Comparison of ENCODE assay signal across 25 cellular contexts in genomic region chr7:76217942-76218566, GRCh38. TPM values are rescaled to one million over a fixed set of nuclear protein-coding genes. Genes with fewer than 3 reads are reported as not detected.
DNase-seq lines count a peak whose midpoint lies in the region; ATAC-seq, FAIRE-seq and TF ChIP-seq lines count a peak whose summit lies in the region.
"Had no signal": no experiment of that assay in that cellular context is flagged by ENCODE, and none has a peak within 500 bp of the region (broad histone marks: within the 10 kb centered on the region; RNA-seq: fewer than 3 reads in every experiment).

No MANE protein-coding gene starts in this region.

- peaks cover 44% of the 10 kb centered on the region for H3K4me1 ChIP-seq in GM23338 (ENCODE audit: insufficient read depth)
- H3K4me1 ChIP-seq in NT2/D1 (ENCODE audit: insufficient read depth, insufficient read length): peaks cover 28% of the 10 kb centered on the region
- no peaks in the 10 kb centered on the region for H3K4me1 ChIP-seq in endodermal cell (ENCODE audit: control insufficient read depth, insufficient read depth, low read length)
- peaks cover 31% of the 10 kb centered on the region for H3K4me1 ChIP-seq in neural progenitor cell

- peak overlapping the region; percentile 17 for H3K27ac Mint-ChIP-seq in GM23338
- no peak overlapping the region for H3K27ac Mint-ChIP-seq in endodermal cell
- H3K27ac Mint-ChIP-seq in neural progenitor cell: no peak overlapping the region

- POLR2A ChIA-PET in HEK293T (lab: Yijun Ruan, JAX): no interaction called here

- no peak for DNase-seq in GM23338 (ENCODE audit: low spot score)
- DNase-seq in NT2/D1 (ENCODE audit: low read depth, low spot score): no peak
- peak; percentile 77 for DNase-seq in endodermal cell
- DNase-seq in neural progenitor cell (ENCODE audit: low spot score): no peak
- DNase-seq in HEK293T (ENCODE audit: extremely low spot score): no peak
- no peak for DNase-seq in NCI-H2107 treated with DMSO at 0.1 percent for 48 hours (lab: John Stamatoyannopoulos, UW; ENCODE audit: unreplicated experiment)
- DNase-seq in GM12891 (ENCODE audit: insufficient read length, low spot score): no peak
- no peak for DNase-seq in HTR-8/SVneo (ENCODE audit: insufficient read length, low spot score)
- DNase-seq: DMS53, EL, HCEC 1CT, MG63, NCI-H1417, NCI-H187 treated with DMSO at 0.1 percent for 48 hours, NCI-H2107, NCI-H226, NCI-H510A treated with DMSO at 0.1 percent for 48 hours, NCI-H82, OCI-M1 had no signal

- peaks cover 14% of the 10 kb centered on the region; the same call in 1 of the 2 replicates for H3F3A ChIP-seq in GM23338 (replicated peaks; ENCODE audit: low read depth)
- H3F3A ChIP-seq in neural progenitor cell (ENCODE audit: low read depth): peaks cover 13% of the 10 kb centered on the region

- no peak for FAIRE-seq in GM12891 (lab: Jason Lieb, UNC)
- FAIRE-seq in HTR-8/SVneo (lab: Jason Lieb, UNC): no peak
- FAIRE-seq: A204.1, D721Med, K562, RCC 7860 had no signal

- no peak for TF ChIP-seq POLR2A in GM12891 (IDR thresholded peaks at IDR 0.05; ENCODE audit: low read depth, low read length)

- H3K4me1 Mint-ChIP-seq in GM23338 (peaks cover 46% of the 10 kb centered on the region), endodermal cell (peaks cover 14% of the 10 kb centered on the region), neural progenitor cell (peaks cover 57% of the 10 kb centered on the region)

- H3K9me2 ChIP-seq in GM23338 (ENCODE audit: insufficient read depth): no peaks in the 10 kb centered on the region

- TF ChIP-seq CTCF in GM23338 (conservative IDR thresholded peaks at IDR 0.05; ENCODE audit: low read depth in 2 of 2): no peak
- no peak for TF ChIP-seq CTCF in endodermal cell (conservative IDR thresholded peaks at IDR 0.05)
- TF ChIP-seq CTCF in neural progenitor cell (IDR thresholded peaks at IDR 0.05): no peak

- peak; percentile 43 for ATAC-seq in GM23338
- ATAC-seq: K562, Right ventricle myocardium inferior had no signal

- H3K4me3 ChIP-seq in GM23338: peak overlapping the region; percentile 0; the same call in 1 of the 2 replicates
- H3K4me3 ChIP-seq in NT2/D1 (ENCODE audit: insufficient read length, low read depth): no peak overlapping the region
- no peak overlapping the region for H3K4me3 ChIP-seq in endodermal cell (ENCODE audit: low read length)
- no peak overlapping the region for H3K4me3 ChIP-seq in neural progenitor cell
- H3K4me3 ChIP-seq: K562, MG63 had no signal

- H3K9me3 Mint-ChIP-seq in GM23338 (no peaks in the 10 kb centered on the region), endodermal cell (no peaks in the 10 kb centered on the region), neural progenitor cell (no peaks in the 10 kb centered on the region)

- H3K36me3 ChIP-seq in GM23338 (ENCODE audit: insufficient read depth) (no peaks in the 10 kb centered on the region), NT2/D1 (ENCODE audit: insufficient read depth, insufficient read length, low read length) (no peaks in the 10 kb centered on the region), endodermal cell (ENCODE audit: control insufficient read depth, insufficient read depth, low read length) (no peaks in the 10 kb centered on the region), neural progenitor cell (no peaks in the 10 kb centered on the region)
- H3K36me3 ChIP-seq: MG63 had no signal

- H3K79me2 ChIP-seq in GM23338 (replicated peaks; ENCODE audit: insufficient read depth) (no peaks in the 10 kb centered on the region), neural progenitor cell (ENCODE audit: low read depth) (no peaks in the 10 kb centered on the region)

- no peaks in the 10 kb centered on the region for H3K36me3 Mint-ChIP-seq in GM23338 (ENCODE audit: low read depth)
- H3K36me3 Mint-ChIP-seq in endodermal cell (ENCODE audit: low read depth): no peaks in the 10 kb centered on the region
- no peaks in the 10 kb centered on the region for H3K36me3 Mint-ChIP-seq in neural progenitor cell

- H3K27me3 Mint-ChIP-seq in GM23338 (ENCODE audit: insufficient read depth, low read depth, poor library complexity) (peaks cover 18% of the 10 kb centered on the region), endodermal cell (ENCODE audit: insufficient read depth) (peaks cover 15% of the 10 kb centered on the region), neural progenitor cell (ENCODE audit: insufficient read depth, low read depth) (peaks cover 28% of the 10 kb centered on the region)

- H3K4me2 ChIP-seq in GM23338 (peak overlapping the region; percentile 70), neural progenitor cell (peak overlapping the region; percentile 22)

- H3K9me3 ChIP-seq in NT2/D1 (ENCODE audit: insufficient read depth, low read length) (no peaks in the 10 kb centered on the region), endodermal cell (ENCODE audit: control insufficient read depth, low read length) (no peaks in the 10 kb centered on the region), neural progenitor cell (ENCODE audit: low read depth) (no peaks in the 10 kb centered on the region)
- H3K9me3 ChIP-seq: MG63 had no signal

- H3K9ac ChIP-seq in NT2/D1 (ENCODE audit: insufficient read length, low read depth) (peak overlapping the region; percentile 32), endodermal cell (ENCODE audit: extremely low read depth, low read length, poor library complexity, severe bottlenecking) (no peak overlapping the region), neural progenitor cell (no peak overlapping the region)

- H2AFZ ChIP-seq in GM23338: peak overlapping the region; percentile 23; the same call in 1 of the 2 replicates
- no peak overlapping the region for H2AFZ ChIP-seq in neural progenitor cell (replicated peaks)

- no peak overlapping the region for H3K4me3 Mint-ChIP-seq in GM23338
- no peak overlapping the region for H3K4me3 Mint-ChIP-seq in endodermal cell
- no peak overlapping the region for H3K4me3 Mint-ChIP-seq in neural progenitor cell

- 60 to 67% methylated on average over 1 to 6 of the region's 6 CpGs for WGBS in endodermal cell (ENCODE audit: insufficient coverage in 1 of 2, insufficient read length in 1 of 2), 2 experiments

- H3K27me3 ChIP-seq in GM23338 (ENCODE audit: insufficient read depth) (no peaks in the 10 kb centered on the region), NT2/D1 (ENCODE audit: insufficient read depth, insufficient read length) (no peaks in the 10 kb centered on the region), endodermal cell (ENCODE audit: control insufficient read depth, insufficient read depth, low read length, poor library complexity, severe bottlenecking) (peaks cover 5% of the 10 kb centered on the region), neural progenitor cell (no peaks in the 10 kb centered on the region)
- H3K27me3 ChIP-seq: MG63 had no signal

- 0 out of 2 replicates have a peak overlapping the region, but pooled peaks have one; percentile 19 for H3K27ac ChIP-seq in GM23338 (ENCODE audit: low read depth)
- H3K27ac ChIP-seq in endodermal cell (ENCODE audit: low read depth, low read length): no peak overlapping the region
- H3K27ac ChIP-seq in neural progenitor cell: no peak overlapping the region
- H3K27ac ChIP-seq: C4-2B had no signal

- CTCF ChIA-PET in HEK293T (lab: Yijun Ruan, JAX): interaction anchor here (0.5 kb wide), 1 partner anchor 17 kb away, joined by 5 read pairs; no protein-coding TSS in a partner anchor

- H4K20me1 ChIP-seq in GM23338 (replicated peaks; ENCODE audit: insufficient read depth) (no peaks in the 10 kb centered on the region), neural progenitor cell (ENCODE audit: low read depth) (no peaks in the 10 kb centered on the region)

TF ChIP-seq in GM23338, 12 proteins besides CTCF, POLR2A, EP300 and RAD21 (continues in another document):
- no peak for TF ChIP-seq EZH2phosphoT487 (IDR thresholded peaks at IDR 0.05; ENCODE audit: unreplicated experiment)

TF ChIP-seq in HEK293T, 16 proteins besides CTCF, POLR2A, EP300 and RAD21 (continues in another document):
- TF ChIP-seq SP1 (IDR thresholded peaks at IDR 0.05): no peak
- TF ChIP-seq TARDBP (IDR thresholded peaks at IDR 0.05): no peak
- no peak for TF ChIP-seq ARNT (IDR thresholded peaks at IDR 0.05)
- TF ChIP-seq HDGF (IDR thresholded peaks at IDR 0.05; ENCODE audit: borderline replicate concordance): no peak
- TF ChIP-seq NFRKB (IDR thresholded peaks at IDR 0.05): no peak
- no peak for TF ChIP-seq PKNOX1 (IDR thresholded peaks at IDR 0.05)
- no peak for TF ChIP-seq LEF1 (IDR thresholded peaks at IDR 0.05; ENCODE audit: borderline replicate concordance)

TF ChIP-seq in GM12891, 5 proteins besides CTCF, POLR2A, EP300 and RAD21:
- TF ChIP-seq SPI1 (IDR thresholded peaks at IDR 0.05; ENCODE audit: low read depth, low read length): no peak
- no peak for TF ChIP-seq TAF1 (IDR thresholded peaks at IDR 0.05; ENCODE audit: low read depth, low read length)
- TF ChIP-seq POU2F2 (IDR thresholded peaks at IDR 0.05; ENCODE audit: low read depth, low read length): no peak
- no peak for TF ChIP-seq PAX5 (IDR thresholded peaks at IDR 0.05; ENCODE audit: insufficient read depth, low read length, severe bottlenecking)
- no peak for TF ChIP-seq POLR2AphosphoS5 (IDR thresholded peaks at IDR 0.05; ENCODE audit: low read depth, low read length)

RNA-seq across cellular contexts. Expression of gene SRRM3, which starts 16.4 kb away (rescaled TPM):
- total RNA-seq in GM23338 (2014; rRNA removed; shearing (Covaris generic)): 9.2 and 13.8 TPM in 2 replicates
- polyA plus RNA-seq in GM23338 (2016; fragmentation: Nextera tagmentation; extraction: Ambion mirVana): 8.2 and 8.6 TPM in 2 replicates
- 1 to 10 TPM; 4.1 to 5.0 TPM for total RNA-seq in endodermal cell
- polyA plus RNA-seq in endodermal cell (2013, experiment 1 of 2): 17.7 TPM
- 15.9 TPM for polyA plus RNA-seq in endodermal cell (2013, experiment 2 of 2)
- 2.2 and 4.6 TPM in 2 replicates for total RNA-seq in neural progenitor cell (ENCODE audit: low replicate concordance)
- polyA plus RNA-seq in GM12891 (2012; ENCODE audit: low read depth, missing spikeins): 0.19 TPM
